ENCODE assay signal across 18 cellular contexts in genomic region chr11:13391217-13391616, GRCh38.
A peak's percentile ranks its signal among the peaks of the same experiment; 100 is the strongest.
DNase-seq lines count a peak whose midpoint lies in the region; ATAC-seq and TF ChIP-seq lines count a peak whose summit lies in the region.
"Had no signal": no experiment of that assay in that cellular context is flagged by ENCODE, and none has a peak within 500 bp of the region (broad histone marks: within the 10 kb centered on the region; RNA-seq: fewer than 3 reads in every experiment).

No MANE protein-coding gene starts in this region.

- no peaks in the 10 kb centered on the region for H3K36me3 ChIP-seq in PC-9 (ENCODE audit: low read depth)

- no peaks in the 10 kb centered on the region for H4K20me1 ChIP-seq in PC-9 (ENCODE audit: insufficient read depth)

- no peaks in the 10 kb centered on the region for H3K9me3 ChIP-seq in PC-9 (ENCODE audit: insufficient read depth, low read depth)
- H3K9me3 ChIP-seq: Peyer's patch had no signal

- H3K27me3 Mint-ChIP-seq in activated naive CD8-positive, alpha-beta T cell = no peaks in the 10 kb centered on the region
- H3K27me3 Mint-ChIP-seq in activated naive CD8-positive, alpha-beta T cell treated with anti-CD3 and anti-CD28 coated beads, Interleukin-2, amount 50 U/mL, for 24 hours = no peaks in the 10 kb centered on the region

- CTCF ChIA-PET in PC-9 (lab: Charles Lee) = no interaction called here

- H3K4me2 ChIP-seq in PC-9 = no peak overlapping the region

- no peak for ATAC-seq in activated naive CD8-positive, alpha-beta T cell treated with anti-CD3 and anti-CD28 coated beads, Interleukin-2, amount 50 U/mL, for 24 hours
- peak; percentile 78 for ATAC-seq in left colon
- no peak for ATAC-seq in stimulated activated effector memory CD8-positive, alpha-beta T cell treated with anti-CD3 and anti-CD28 coated beads, Interleukin-12 subunit alpha, Interleukin-12 subunit beta, amount 100 ng/mL, for 72 hours
- ATAC-seq: GM12878 had no signal

- peaks cover 8% of the 10 kb centered on the region for H3K36me3 Mint-ChIP-seq in activated naive CD8-positive, alpha-beta T cell
- peaks cover 29% of the 10 kb centered on the region for H3K36me3 Mint-ChIP-seq in activated naive CD8-positive, alpha-beta T cell treated with anti-CD3 and anti-CD28 coated beads, Interleukin-2, amount 50 U/mL, for 24 hours (ENCODE audit: low read depth)
- H3K36me3 Mint-ChIP-seq in stimulated activated effector memory CD8-positive, alpha-beta T cell treated with anti-CD3 and anti-CD28 coated beads, Interleukin-12 subunit alpha, Interleukin-12 subunit beta, amount 100 ng/mL, for 72 hours = peaks cover 45% of the 10 kb centered on the region

- H3K4me1 ChIP-seq in PC-9 (replicated peaks; ENCODE audit: insufficient read depth) = no peaks in the 10 kb centered on the region

- no peak overlapping the region for H3K4me3 ChIP-seq in PC-9
- H3K4me3 ChIP-seq: GM12878, Peyer's patch had no signal

- no peaks in the 10 kb centered on the region for H3K9me3 Mint-ChIP-seq in activated naive CD8-positive, alpha-beta T cell (ENCODE audit: low read depth)
- peaks cover under 1% of the 10 kb centered on the region for H3K9me3 Mint-ChIP-seq in activated naive CD8-positive, alpha-beta T cell treated with anti-CD3 and anti-CD28 coated beads, Interleukin-2, amount 50 U/mL, for 24 hours
- H3K9me3 Mint-ChIP-seq in stimulated activated effector memory CD8-positive, alpha-beta T cell treated with anti-CD3 and anti-CD28 coated beads, Interleukin-12 subunit alpha, Interleukin-12 subunit beta, amount 100 ng/mL, for 72 hours = no peaks in the 10 kb centered on the region
- H3K9me3 Mint-ChIP-seq: H9 had no signal

- H3K4me3 Mint-ChIP-seq in activated naive CD8-positive, alpha-beta T cell = no peak overlapping the region
- no peak overlapping the region for H3K4me3 Mint-ChIP-seq in activated naive CD8-positive, alpha-beta T cell treated with anti-CD3 and anti-CD28 coated beads, Interleukin-2, amount 50 U/mL, for 24 hours
- H3K4me3 Mint-ChIP-seq in stimulated activated effector memory CD8-positive, alpha-beta T cell treated with anti-CD3 and anti-CD28 coated beads, Interleukin-12 subunit alpha, Interleukin-12 subunit beta, amount 100 ng/mL, for 72 hours = no peak overlapping the region
- H3K4me3 Mint-ChIP-seq: H9 had no signal

- BruUV-seq in PC-9 (replicated peaks; lab: Mats Ljungman, UMichigan) = no TSS peak

- no peaks in the 10 kb centered on the region for H3K27me3 ChIP-seq in PC-9 (ENCODE audit: insufficient read depth, low read depth)
- H3K27me3 ChIP-seq: Peyer's patch had no signal

- intact Hi-C loops in left colon (cut with DNase I, micrococcal nuclease) (no loop called here), PC-9 (cut with micrococcal nuclease; ENCODE audit: unreplicated experiment) (no loop called here)

- no peaks in the 10 kb centered on the region for H3F3A ChIP-seq in PC-9 (ENCODE audit: insufficient read depth, low read depth)

- H2AFZ ChIP-seq in PC-9 = no peak overlapping the region

- H3K27ac Mint-ChIP-seq in activated naive CD8-positive, alpha-beta T cell = peak overlapping the region; percentile 38
- H3K27ac Mint-ChIP-seq in activated naive CD8-positive, alpha-beta T cell treated with anti-CD3 and anti-CD28 coated beads, Interleukin-2, amount 50 U/mL, for 24 hours = no peak overlapping the region
- peak overlapping the region; percentile 6 for H3K27ac Mint-ChIP-seq in stimulated activated effector memory CD8-positive, alpha-beta T cell treated with anti-CD3 and anti-CD28 coated beads, Interleukin-12 subunit alpha, Interleukin-12 subunit beta, amount 100 ng/mL, for 72 hours
- H3K27ac Mint-ChIP-seq: H9 had no signal

- H3K9me2 ChIP-seq in PC-9 (ENCODE audit: insufficient read depth) = no peaks in the 10 kb centered on the region

- DNase-seq in activated naive CD8-positive, alpha-beta T cell treated with anti-CD3 and anti-CD28 coated beads, Interleukin-2, amount 50 U/mL, for 24 hours = no peak
- DNase-seq in DMS53 (lab: John Stamatoyannopoulos, UW) (peak; percentile 60), left colon (no peak), substantia nigra (lab: John Stamatoyannopoulos, UW) (no peak), NCI-H226 (no peak), PC-9 (no peak)
- no peak for DNase-seq in stimulated activated effector memory CD8-positive, alpha-beta T cell treated with anti-CD3 and anti-CD28 coated beads, Interleukin-12 subunit alpha, Interleukin-12 subunit beta, amount 100 ng/mL, for 72 hours (ENCODE audit: low spot score in 2 of 2)
- DNase-seq: ACHN, H9, IMR-90, Kasumi-1, NCI-H1105 treated with DMSO at 0.1 percent for 48 hours, NCI-H187, NCI-H2171, Peyer's patch, Right ventricle myocardium superior had no signal

- POLR2A ChIA-PET in PC-9 (lab: Charles Lee; ENCODE audit: unreplicated experiment) = no interaction called here

- TF ChIP-seq CTCF in PC-9 (conservative IDR thresholded peaks at IDR 0.05) = no peak

- no peak overlapping the region for H3K27ac ChIP-seq in substantia nigra (ENCODE audit: low read depth, low read length, poor library complexity, severe bottlenecking)
- no peak overlapping the region for H3K27ac ChIP-seq in PC-9
- H3K27ac ChIP-seq: Peyer's patch had no signal

- H3K4me1 Mint-ChIP-seq in activated naive CD8-positive, alpha-beta T cell (ENCODE audit: low read depth) = peaks cover 1% of the 10 kb centered on the region
- peaks cover 3% of the 10 kb centered on the region for H3K4me1 Mint-ChIP-seq in activated naive CD8-positive, alpha-beta T cell treated with anti-CD3 and anti-CD28 coated beads, Interleukin-2, amount 50 U/mL, for 24 hours
- no peaks in the 10 kb centered on the region for H3K4me1 Mint-ChIP-seq in stimulated activated effector memory CD8-positive, alpha-beta T cell treated with anti-CD3 and anti-CD28 coated beads, Interleukin-12 subunit alpha, Interleukin-12 subunit beta, amount 100 ng/mL, for 72 hours
- H3K4me1 Mint-ChIP-seq: H9 had no signal

- H3K79me2 ChIP-seq in PC-9 (ENCODE audit: low read depth) = no peaks in the 10 kb centered on the region
